Comparison of ENCODE assay signal across 32 cellular contexts in the genomic region with DNA sequence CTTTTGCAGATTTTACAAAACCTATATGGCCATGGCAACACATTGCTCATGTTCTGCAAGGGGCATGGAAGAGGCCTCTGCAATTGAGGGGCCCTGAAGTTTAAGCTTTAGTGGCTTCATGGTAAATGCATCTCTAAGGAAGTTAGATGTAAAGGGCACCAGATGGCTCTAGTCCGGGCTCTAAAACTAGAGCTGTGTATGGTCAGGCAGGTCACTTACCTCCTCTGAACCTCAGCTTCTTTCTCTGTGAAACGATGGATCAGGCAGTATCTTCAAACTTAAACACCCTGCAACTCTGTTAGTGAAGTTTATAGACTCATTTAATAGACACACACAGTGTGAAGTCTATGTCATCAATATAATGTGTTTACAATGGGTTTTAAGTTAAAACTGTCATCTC. TPM values are rescaled to one million over a fixed set of nuclear protein-coding genes. Genes with fewer than 3 reads are reported as not detected.
"Had no signal": no experiment of that assay in that cellular context is flagged by ENCODE, and none has a peak within 500 bp of the region (broad histone marks: within the 10 kb centered on the region; RNA-seq: fewer than 3 reads in every experiment).

No MANE protein-coding gene starts in this region.

- H3K4me3 Mint-ChIP-seq: activated B cell treated with CpG ODN at 0.5 μM for 24 hours; activated CD4-positive, alpha-beta T cell treated with anti-CD3 and anti-CD28 coated beads, Interleukin-2, amount 10 ng/mL, durations not matched to agents 24 days and 14 days; activated naive CD8-positive, alpha-beta T cell treated with anti-CD3 and anti-CD28 coated beads, Interleukin-2, amount 50 U/mL, for 24 hours; activated T-cell treated with anti-CD3 and anti-CD28 coated beads, Interleukin-2, amount 50 U/mL, for 4 hours; brain had no signal

- DNase-seq: activated B cell treated with CpG ODN at 0.5 μM for 24 hours; activated CD4-positive, alpha-beta T cell treated with anti-CD3 and anti-CD28 coated beads for 1 hour; activated CD4-positive, alpha-beta T cell treated with anti-CD3 and anti-CD28 coated beads, Interleukin-2, amount 10 ng/mL, durations not matched to agents 24 days and 14 days; activated CD4-positive, alpha-beta T cell treated with anti-CD3 and anti-CD28 coated beads, Interleukin-2, amount 50 U/mL, for 48 hours; activated CD8-positive, alpha-beta memory T cell treated with anti-CD3 and anti-CD28 coated beads for 24 hours; activated effector memory CD4-positive, alpha-beta T cell treated with anti-CD3 and anti-CD28 coated beads, Interleukin-2, amount 50 U/mL, for 16 hours; activated naive CD4-positive, alpha-beta T cell treated with Interleukin-2 at 50 U/mL for 16 hours; activated naive CD8-positive, alpha-beta T cell treated with anti-CD3 and anti-CD28 coated beads, Interleukin-2, amount 50 U/mL, for 24 hours; activated T-cell treated with anti-CD3 and anti-CD28 coated beads, Interleukin-2, amount 50 U/mL, for 4 hours; amniotic stem cell; Karpas-422; MM.1S; NCI-H1105 treated with DMSO at 0.1 percent for 48 hours; NCI-H1436 treated with DMSO at 0.1 percent for 48 hours; NCI-H187; NCI-H2081 treated with DMSO at 0.1 percent for 48 hours; NCI-H2171; NCI-H2227 treated with DMSO at 0.1 percent for 48 hours; NCI-H446 treated with DMSO at 0.1 percent for 48 hours; NCI-H524 treated with DMSO at 0.1 percent for 48 hours; NCI-H748 treated with DMSO at 0.1 percent for 48 hours; PC-9; SIG-M5; T-helper 1 cell had no signal

- H3K9me3 ChIP-seq: ascending aorta had no signal

- H3K4me2 ChIP-seq: PC-9 had no signal

- H3K9me3 Mint-ChIP-seq: activated B cell treated with CpG ODN at 0.5 μM for 24 hours; activated CD4-positive, alpha-beta T cell treated with anti-CD3 and anti-CD28 coated beads, Interleukin-2, amount 10 ng/mL, durations not matched to agents 24 days and 14 days; activated naive CD4-positive, alpha-beta T cell treated with anti-CD3 and anti-CD28 coated beads, Interleukin-2, amount 50 U/mL, for 72 hours; activated naive CD8-positive, alpha-beta T cell treated with anti-CD3 and anti-CD28 coated beads, Interleukin-2, amount 50 U/mL, for 24 hours; activated T-cell treated with anti-CD3 and anti-CD28 coated beads, Interleukin-2, amount 50 U/mL, for 4 hours had no signal

- H3K4me1 ChIP-seq: ascending aorta had no signal

- H2AFZ ChIP-seq: PC-9 had no signal

- H3K4me3 ChIP-seq: ascending aorta, cardiac muscle cell, K562, PC-9, SK-N-MC had no signal

- H3K27me3 ChIP-seq: ascending aorta, cardiac muscle cell had no signal

- H3K4me1 Mint-ChIP-seq: activated CD4-positive, alpha-beta T cell treated with anti-CD3 and anti-CD28 coated beads, Interleukin-2, amount 10 ng/mL, durations not matched to agents 24 days and 14 days; activated naive CD8-positive, alpha-beta T cell treated with anti-CD3 and anti-CD28 coated beads, Interleukin-2, amount 50 U/mL, for 24 hours; brain had no signal

- H3K36me3 Mint-ChIP-seq: activated naive CD4-positive, alpha-beta T cell treated with anti-CD3 and anti-CD28 coated beads, Interleukin-2, amount 50 U/mL, for 72 hours; brain had no signal

- FAIRE-seq: K562 had no signal

- H3K27ac ChIP-seq: ascending aorta, cardiac muscle cell, PC-9, SK-N-MC had no signal

- H3K36me3 ChIP-seq: ascending aorta, cardiac muscle cell had no signal

- H3K27ac Mint-ChIP-seq: activated B cell treated with CpG ODN at 0.5 μM for 24 hours; activated CD4-positive, alpha-beta T cell treated with anti-CD3 and anti-CD28 coated beads, Interleukin-2, amount 10 ng/mL, durations not matched to agents 24 days and 14 days; activated naive CD4-positive, alpha-beta T cell treated with anti-CD3 and anti-CD28 coated beads, Interleukin-2, amount 50 U/mL, for 72 hours; activated naive CD8-positive, alpha-beta T cell treated with anti-CD3 and anti-CD28 coated beads, Interleukin-2, amount 50 U/mL, for 24 hours; brain had no signal

- ATAC-seq: activated naive CD4-positive, alpha-beta T cell treated with anti-CD3 and anti-CD28 coated beads, Interleukin-2, amount 50 U/mL, for 72 hours; activated naive CD8-positive, alpha-beta T cell treated with anti-CD3 and anti-CD28 coated beads, Interleukin-2, amount 50 U/mL, for 24 hours; activated T-cell treated with anti-CD3 and anti-CD28 coated beads, Interleukin-2, amount 50 U/mL, for 4 hours; K562 had no signal

RNA-seq across cellular contexts. Expression of gene MAGEB17, which starts 10.0 kb away (rescaled TPM):
- total RNA-seq: activated B cell treated with CpG ODN at 0.5 μM for 24 hours; activated CD4-positive, alpha-beta T cell treated with anti-CD3 and anti-CD28 coated beads, Interleukin-2, amount 10 ng/mL, durations not matched to agents 24 days and 14 days; activated naive CD4-positive, alpha-beta T cell treated with anti-CD3 and anti-CD28 coated beads, Interleukin-2, amount 50 U/mL, for 72 hours; activated T-cell treated with anti-CD3 and anti-CD28 coated beads, Interleukin-2, amount 50 U/mL, for 4 hours; ascending aorta; cardiac muscle cell; PC-9; RPMI7951; T-helper 2 cell treated with Interferon-gamma antibody and Interleukin-4, amounts not matched to agents 100 ng/mL and 5 ng/mL, for 36 hours had no signal

RNA-seq across cellular contexts. Expression of gene GRPR, which starts 53.9 kb away (rescaled TPM):
- total RNA-seq: activated CD4-positive, alpha-beta T cell treated with anti-CD3 and anti-CD28 coated beads, Interleukin-2, amount 10 ng/mL, durations not matched to agents 24 days and 14 days; activated naive CD4-positive, alpha-beta T cell treated with anti-CD3 and anti-CD28 coated beads, Interleukin-2, amount 50 U/mL, for 72 hours; K562; T-helper 2 cell treated with Interferon-gamma antibody and Interleukin-4, amounts not matched to agents 100 ng/mL and 5 ng/mL, for 36 hours had no signal
